In genomic region chr14:65101631-65102440, GRCh38 we compare ENCODE assay signal across 8 cellular contexts. TPM values are rescaled to one million over a fixed set of nuclear protein-coding genes. Genes with fewer than 3 reads are reported as not detected.
A peak's percentile ranks its signal among the peaks of the same experiment; 100 is the strongest.
DNase-seq lines count a peak whose midpoint lies in the region; ATAC-seq and TF ChIP-seq lines count a peak whose summit lies in the region.

No MANE protein-coding gene starts in this region.

- no peak for TF ChIP-seq EP300 in upper lobe of left lung (IDR thresholded peaks at IDR 0.05)

- TF ChIP-seq CTCF in fibroblast of pulmonary artery (IDR thresholded peaks at IDR 0.05; ENCODE audit: low read length, missing control alignments) (no peak), osteoblast (IDR thresholded peaks at IDR 0.05; ENCODE audit: extremely low read depth, low read depth, low read length) (no peak), upper lobe of left lung (IDR thresholded peaks at IDR 0.05) (no peak)

- TF ChIP-seq POLR2A in upper lobe of left lung (IDR thresholded peaks at IDR 0.05) = peak in 1 of 4 donors; percentile 49

- peaks cover 35% of the 10 kb centered on the region for H3K4me1 ChIP-seq in osteoblast (ENCODE audit: insufficient read depth, low read length)
- peaks cover 35 to 50% (median 49%) of the 10 kb centered on the region in 4 donors for H3K4me1 ChIP-seq in upper lobe of left lung

- DNase-seq in Jurkat, Clone E6-1 (ENCODE audit: low read depth, low spot score) = peak; percentile 26
- peak; percentile 44 to 54 for DNase-seq in activated T-cell treated with anti-CD3 and anti-CD28 coated beads, Interleukin-2, amount 50 U/mL, for 48 hours
- DNase-seq in fibroblast of pulmonary artery (ENCODE audit: low read depth) (no peak), osteoblast (ENCODE audit: insufficient read length, low spot score, missing footprints) (no peak), upper lobe of left lung (peak; percentile 27 to 85), AML-193 (lab: John Stamatoyannopoulos, UW) (no peak), kidney glomerular epithelial cell (lab: John Stamatoyannopoulos, UW) (no peak)

- peak overlapping the region; percentile 76 for H3K4me3 ChIP-seq in Jurkat, Clone E6-1 (ENCODE audit: low read length)
- H3K4me3 ChIP-seq in fibroblast of pulmonary artery (replicated peaks; ENCODE audit: low read depth, low read length) (peak overlapping the region; percentile 87), osteoblast (ENCODE audit: insufficient read depth, low read length) (peak overlapping the region; percentile 89), upper lobe of left lung (peak overlapping the region; percentile 88 to 99 (median 94))

- no peaks in the 10 kb centered on the region for H3K27me3 ChIP-seq in osteoblast (ENCODE audit: insufficient read depth, low read length)
- no peaks in the 10 kb centered on the region for H3K27me3 ChIP-seq in upper lobe of left lung

- H3K9me3 ChIP-seq in osteoblast (ENCODE audit: low read depth, low read length) = no peaks in the 10 kb centered on the region
- H3K9me3 ChIP-seq in upper lobe of left lung = no peaks in the 10 kb centered on the region

- peak; percentile 4 for ATAC-seq in GM19395 (IDR thresholded peaks at IDR 0.05; ENCODE audit: unreplicated experiment)
- ATAC-seq in upper lobe of left lung (ENCODE audit: low FRiP score in 2 of 2) = peak; percentile 0 to 4

- H4K20me1 ChIP-seq in osteoblast (ENCODE audit: insufficient read depth, low read length) = no peaks in the 10 kb centered on the region

- peaks cover 52% of the 10 kb centered on the region for H3K79me2 ChIP-seq in osteoblast (ENCODE audit: insufficient read depth, low read length)

- H3K36me3 ChIP-seq in osteoblast (ENCODE audit: insufficient read depth, low read length) (peaks cover 9% of the 10 kb centered on the region), upper lobe of left lung (peaks cover 0 to 5% (median 0%) of the 10 kb centered on the region in 4 donors)

- peak overlapping the region; percentile 86 for H3K4me2 ChIP-seq in osteoblast (ENCODE audit: insufficient read depth, low read length)

- WGBS in upper lobe of left lung, 2 donors = 0 to 1% methylated on average over 14 to 37 of the region's 66 CpGs

- peak overlapping the region; percentile 75 for H3K27ac ChIP-seq in osteoblast (ENCODE audit: low read depth, low read length)
- peak overlapping the region; percentile 97 to 99 (median 98) for H3K27ac ChIP-seq in upper lobe of left lung

- peak overlapping the region; percentile 38 for H2AFZ ChIP-seq in osteoblast (ENCODE audit: low read length)

RNA-seq across cellular contexts. Expression of gene MAX, which starts 0.5 kb away (rescaled TPM):
- 70.1 TPM for polyA plus RNA-seq in Jurkat, Clone E6-1 (2012; ENCODE audit: insufficient read depth, insufficient read length)
- total RNA-seq in osteoblast (66.6 and 72.8 TPM in 2 replicates), upper lobe of left lung (100 to 1,000 TPM in 2 of 6 donors, 10 to 100 TPM in 4; 53.7 to 146 (median 68.2) TPM)

Comparison
In these comparisons a context has a peak if more than half of its experiments do, and no peak if none do; other contexts are left out.
1. DNase-seq: peak in Jurkat, Clone E6-1 (single experiment), activated T-cell treated with anti-CD3 and anti-CD28 coated beads, Interleukin-2, amount 50 U/mL, for 48 hours (2 of 2) and upper lobe of left lung (2 of 2); none in fibroblast of pulmonary artery (single experiment), osteoblast (single experiment), AML-193 (0 of 2) and kidney glomerular epithelial cell (single experiment).
2. Peak in every context shown above with its lines, with median percentiles within 50 percentile points of each other: H3K4me3 ChIP-seq.